Comparison of ENCODE assay signal across 23 cellular contexts in genomic region chr13:22198001-22198400, GRCh38.
DNase-seq lines count a peak whose midpoint lies in the region; ATAC-seq, FAIRE-seq and TF ChIP-seq lines count a peak whose summit lies in the region.
"Had no signal": no experiment of that assay in that cellular context is flagged by ENCODE, and none has a peak within 500 bp of the region (broad histone marks: within the 10 kb centered on the region; RNA-seq: fewer than 3 reads in every experiment).

No MANE protein-coding gene starts in this region.

- peaks cover 0 to 22% (median 4%) of the 10 kb centered on the region in 9 donors for H3K4me1 ChIP-seq in heart right ventricle
- H3K4me1 ChIP-seq in transverse colon: peaks cover 3 to 12% (median 8%) of the 10 kb centered on the region in 4 donors
- H3K4me1 ChIP-seq: adrenal gland had no signal

- no peaks in the 10 kb centered on the region for H3K27me3 ChIP-seq in heart right ventricle
- H3K27me3 ChIP-seq in transverse colon: no peaks in the 10 kb centered on the region
- H3K27me3 ChIP-seq: adrenal gland, cardiac muscle cell had no signal

- WGBS in heart right ventricle, 2 donors: 35 to 45% methylated on average over 4 of the region's 4 CpGs
- 18 to 25% methylated on average over 4 of the region's 4 CpGs for WGBS in transverse colon (ENCODE audit: low coverage in 1 of 2), 2 donors

- no peak for TF ChIP-seq EP300 in transverse colon (IDR thresholded peaks at IDR 0.05; ENCODE audit: low read depth)

- H3K4me3 ChIP-seq in heart right ventricle (peak overlapping the region in 1 of 10 donors; percentile 10), transverse colon (no peak overlapping the region)
- H3K4me3 ChIP-seq: adrenal gland, cardiac muscle cell, GM12878 had no signal

- no peaks in the 10 kb centered on the region for H3K36me3 ChIP-seq in heart right ventricle
- H3K36me3 ChIP-seq in transverse colon: no peaks in the 10 kb centered on the region
- H3K36me3 ChIP-seq: adrenal gland, cardiac muscle cell had no signal

- no peak for TF ChIP-seq POLR2A in transverse colon (IDR thresholded peaks at IDR 0.05)

- in situ Hi-C loops in transverse colon (cut with MboI; ENCODE audit: low pct_ligation_motif_present in 1 of 4, low pct_unique_long_range_greater_than_20kb in 1 of 4, low sequenced_read_pairs in 3 of 4): no loop called here

- ATAC-seq in heart right ventricle (peak in 7 of 8 donors; percentile 54 to 93 (median 79)), omental fat pad (ENCODE audit: low FRiP score) (peak; percentile 88), GM21576 (IDR thresholded peaks at IDR 0.05; ENCODE audit: unreplicated experiment) (no peak)
- ATAC-seq: GM12878; stimulated activated memory B cell treated with anti-CD40 and anti-IgM and Interleukin-4, amounts not matched to agents 10 μg/mL and 1 μg/mL and 100 μg/mL, for 72 hours had no signal

- intact Hi-C loops in heart right ventricle (cut with DNase I): loop anchor here in 1 of 10 donors (5.0 kb wide), 1 partner anchor 346 kb away; no protein-coding TSS in a partner anchor
- intact Hi-C loops in transverse colon (cut with DNase I; ENCODE audit: low total_unique reads): no loop called here

- H3K27ac ChIP-seq in heart right ventricle: peak overlapping the region in 1 of 10 donors; percentile 44
- peak overlapping the region in 1 of 4 donors; percentile 2 for H3K27ac ChIP-seq in transverse colon
- H3K27ac ChIP-seq: 22Rv1, adrenal gland, cardiac muscle cell had no signal

- no peak for FAIRE-seq in frontal cortex (lab: Jason Lieb, UNC)
- FAIRE-seq: GM12878, islet of Langerhans had no signal

- DNase-seq in DMS 273 (lab: John Stamatoyannopoulos, UW; ENCODE audit: unreplicated experiment) (peak; percentile 25), DMS 273 treated with DMSO at 0.1 percent for 48 hours (lab: John Stamatoyannopoulos, UW) (no peak), heart right ventricle (no peak), omental fat pad (ENCODE audit: low spot score) (no peak), transverse colon (peak; percentile 23), frontal cortex (ENCODE audit: low spot score in 2 of 2) (no peak)
- no peak for DNase-seq in activated CD4-positive, alpha-beta T cell treated with anti-CD3 and anti-CD28 coated beads, Interleukin-2, amount 50 U/mL, for 4 hours
- DNase-seq: activated CD4-positive, alpha-beta T cell treated with anti-CD3 and anti-CD28 coated beads for 48 hours; activated CD8-positive, alpha-beta memory T cell treated with anti-CD3 and anti-CD28 coated beads, Interleukin-2, amount 50 U/mL, for 4 hours; activated effector memory CD4-positive, alpha-beta T cell treated with anti-CD3 and anti-CD28 coated beads, Interleukin-2, amount 50 U/mL, for 16 hours; effector CD8-positive, alpha-beta T cell; GDM1; mesendoderm; NCI-H226; nephron progenitor cell; RPMI8226 had no signal

- H3K9me3 ChIP-seq in heart right ventricle (no peaks in the 10 kb centered on the region), transverse colon (no peaks in the 10 kb centered on the region)
- H3K9me3 ChIP-seq: adrenal gland had no signal

- TF ChIP-seq CTCF in heart right ventricle (IDR thresholded peaks at IDR 0.05) (no peak), omental fat pad (IDR thresholded peaks at IDR 0.05) (no peak), transverse colon (IDR thresholded peaks at IDR 0.05) (no peak)

Comparison
In these comparisons a context has a peak if more than half of its experiments do, and no peak if none do; other contexts are left out.
1. DNase-seq: peak in DMS 273 (single experiment) and transverse colon (single experiment); none in DMS 273 treated with DMSO at 0.1 percent for 48 hours (single experiment), heart right ventricle (0 of 2), omental fat pad (single experiment), frontal cortex (0 of 2) and activated CD4-positive, alpha-beta T cell treated with anti-CD3 and anti-CD28 coated beads, Interleukin-2, amount 50 U/mL, for 4 hours (0 of 2).